ENCODE assay signal across 1 cellular context in the genomic region with DNA sequence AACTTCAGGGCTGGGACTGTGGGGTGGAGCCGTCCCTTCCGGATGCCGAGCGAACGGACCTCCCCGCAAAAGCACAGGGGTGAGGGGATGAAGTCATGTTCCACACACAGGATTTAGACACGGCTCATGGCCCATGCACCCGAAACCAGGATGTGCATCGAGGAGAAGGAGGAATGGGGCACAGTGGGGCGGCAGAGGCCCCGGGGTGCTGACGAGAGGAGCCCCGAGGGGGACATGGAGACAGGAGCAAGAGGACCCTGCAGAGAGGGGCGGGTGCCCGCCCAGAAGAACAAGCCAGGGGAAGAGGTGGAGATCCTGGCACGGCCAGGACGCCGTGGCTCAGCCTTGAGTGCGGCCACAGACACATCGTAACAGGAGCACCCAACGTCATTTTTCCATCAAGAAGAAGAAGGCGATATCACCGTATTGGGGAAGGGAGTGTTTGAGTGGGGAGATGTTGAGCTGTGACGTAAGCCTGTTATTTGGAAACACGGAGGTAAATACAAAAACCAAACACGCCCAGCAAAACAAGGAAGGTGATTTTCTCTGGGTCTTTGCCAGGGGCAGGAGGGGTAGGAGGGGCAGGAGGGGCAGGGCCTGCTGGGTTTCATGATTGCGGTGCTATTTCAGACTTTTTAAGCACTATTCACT.
TF ChIP-seq lines count a peak whose summit lies in the region.

No MANE protein-coding gene starts in this region.

TF ChIP-seq in HepG2, 621 proteins besides CTCF, POLR2A, EP300 and RAD21 (continued from another document):
- TF ChIP-seq, protein P1, sequence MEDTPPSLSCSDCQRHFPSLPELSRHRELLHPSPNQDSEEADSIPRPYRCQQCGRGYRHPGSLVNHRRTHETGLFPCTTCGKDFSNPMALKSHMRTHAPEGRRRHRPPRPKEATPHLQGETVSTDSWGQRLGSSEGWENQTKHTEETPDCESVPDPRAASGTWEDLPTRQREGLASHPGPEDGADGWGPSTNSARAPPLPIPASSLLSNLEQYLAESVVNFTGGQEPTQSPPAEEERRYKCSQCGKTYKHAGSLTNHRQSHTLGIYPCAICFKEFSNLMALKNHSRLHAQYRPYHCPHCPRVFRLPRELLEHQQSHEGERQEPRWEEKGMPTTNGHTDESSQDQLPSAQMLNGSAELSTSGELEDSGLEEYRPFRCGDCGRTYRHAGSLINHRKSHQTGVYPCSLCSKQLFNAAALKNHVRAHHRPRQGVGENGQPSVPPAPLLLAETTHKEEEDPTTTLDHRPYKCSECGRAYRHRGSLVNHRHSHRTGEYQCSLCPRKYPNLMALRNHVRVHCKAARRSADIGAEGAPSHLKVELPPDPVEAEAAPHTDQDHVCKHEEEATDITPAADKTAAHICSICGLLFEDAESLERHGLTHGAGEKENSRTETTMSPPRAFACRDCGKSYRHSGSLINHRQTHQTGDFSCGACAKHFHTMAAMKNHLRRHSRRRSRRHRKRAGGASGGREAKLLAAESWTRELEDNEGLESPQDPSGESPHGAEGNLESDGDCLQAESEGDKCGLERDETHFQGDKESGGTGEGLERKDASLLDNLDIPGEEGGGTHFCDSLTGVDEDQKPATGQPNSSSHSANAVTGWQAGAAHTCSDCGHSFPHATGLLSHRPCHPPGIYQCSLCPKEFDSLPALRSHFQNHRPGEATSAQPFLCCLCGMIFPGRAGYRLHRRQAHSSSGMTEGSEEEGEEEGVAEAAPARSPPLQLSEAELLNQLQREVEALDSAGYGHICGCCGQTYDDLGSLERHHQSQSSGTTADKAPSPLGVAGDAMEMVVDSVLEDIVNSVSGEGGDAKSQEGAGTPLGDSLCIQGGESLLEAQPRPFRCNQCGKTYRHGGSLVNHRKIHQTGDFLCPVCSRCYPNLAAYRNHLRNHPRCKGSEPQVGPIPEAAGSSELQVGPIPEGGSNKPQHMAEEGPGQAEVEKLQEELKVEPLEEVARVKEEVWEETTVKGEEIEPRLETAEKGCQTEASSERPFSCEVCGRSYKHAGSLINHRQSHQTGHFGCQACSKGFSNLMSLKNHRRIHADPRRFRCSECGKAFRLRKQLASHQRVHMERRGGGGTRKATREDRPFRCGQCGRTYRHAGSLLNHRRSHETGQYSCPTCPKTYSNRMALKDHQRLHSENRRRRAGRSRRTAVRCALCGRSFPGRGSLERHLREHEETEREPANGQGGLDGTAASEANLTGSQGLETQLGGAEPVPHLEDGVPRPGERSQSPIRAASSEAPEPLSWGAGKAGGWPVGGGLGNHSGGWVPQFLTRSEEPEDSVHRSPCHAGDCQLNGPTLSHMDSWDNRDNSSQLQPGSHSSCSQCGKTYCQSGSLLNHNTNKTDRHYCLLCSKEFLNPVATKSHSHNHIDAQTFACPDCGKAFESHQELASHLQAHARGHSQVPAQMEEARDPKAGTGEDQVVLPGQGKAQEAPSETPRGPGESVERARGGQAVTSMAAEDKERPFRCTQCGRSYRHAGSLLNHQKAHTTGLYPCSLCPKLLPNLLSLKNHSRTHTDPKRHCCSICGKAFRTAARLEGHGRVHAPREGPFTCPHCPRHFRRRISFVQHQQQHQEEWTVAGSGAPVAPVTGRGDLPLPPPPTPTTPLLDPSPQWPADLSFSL (CRISPR knock-in tag; IDR thresholded peaks at IDR 0.05): no peak
- TF ChIP-seq, protein P2, sequence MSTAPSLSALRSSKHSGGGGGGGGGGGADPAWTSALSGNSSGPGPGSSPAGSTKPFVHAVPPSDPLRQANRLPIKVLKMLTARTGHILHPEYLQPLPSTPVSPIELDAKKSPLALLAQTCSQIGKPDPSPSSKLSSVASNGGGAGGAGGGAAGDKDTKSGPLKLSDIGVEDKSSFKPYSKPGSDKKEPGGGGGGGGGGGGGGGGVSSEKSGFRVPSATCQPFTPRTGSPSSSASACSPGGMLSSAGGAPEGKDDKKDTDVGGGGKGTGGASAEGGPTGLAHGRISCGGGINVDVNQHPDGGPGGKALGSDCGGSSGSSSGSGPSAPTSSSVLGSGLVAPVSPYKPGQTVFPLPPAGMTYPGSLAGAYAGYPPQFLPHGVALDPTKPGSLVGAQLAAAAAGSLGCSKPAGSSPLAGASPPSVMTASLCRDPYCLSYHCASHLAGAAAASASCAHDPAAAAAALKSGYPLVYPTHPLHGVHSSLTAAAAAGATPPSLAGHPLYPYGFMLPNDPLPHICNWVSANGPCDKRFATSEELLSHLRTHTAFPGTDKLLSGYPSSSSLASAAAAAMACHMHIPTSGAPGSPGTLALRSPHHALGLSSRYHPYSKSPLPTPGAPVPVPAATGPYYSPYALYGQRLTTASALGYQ (CRISPR knock-in tag; IDR thresholded peaks at IDR 0.05): no peak
- no peak for TF ChIP-seq XBP1 (CRISPR knock-in tag; IDR thresholded peaks at IDR 0.05)
